8 cellular contexts compared by ENCODE assay signal in genomic region chr19:3618144-3618810, GRCh38. TPM values are rescaled to one million over a fixed set of nuclear protein-coding genes. Genes with fewer than 3 reads are reported as not detected.
DNase-seq lines count a peak whose midpoint lies in the region; ATAC-seq, FAIRE-seq and TF ChIP-seq lines count a peak whose summit lies in the region.

No MANE protein-coding gene starts in this region.

- no peaks in the 10 kb centered on the region for H3K27me3 ChIP-seq in pancreas

- DNase-seq in ELF-1 (ENCODE audit: low read depth, low spot score) (peak; percentile 48), NB4 (ENCODE audit: low read depth) (peak; percentile 57), activated T-helper 1 cell treated with Interleukin-2 at 50 U/mL for 16 hours (ENCODE audit: low read depth) (peak; percentile 26), fibroblast of the conjunctiva (ENCODE audit: low read depth) (peak; percentile 47), pancreas (peak in 5 of 6 donors; percentile 37 to 84 (median 55)), NCI-H69 (lab: John Stamatoyannopoulos, UW) (no peak), SHP77 treated with DMSO at 0.1 percent for 48 hours (lab: John Stamatoyannopoulos, UW) (no peak), NK-92 (lab: John Stamatoyannopoulos, UW; ENCODE audit: unreplicated experiment) (no peak)

- H3K4me3 ChIP-seq in NB4 (ENCODE audit: low read depth, low read length), result no peak overlapping the region
- H3K4me3 ChIP-seq in pancreas, result no peak overlapping the region

- H3K9me3 ChIP-seq in pancreas, result no peaks in the 10 kb centered on the region

- TF ChIP-seq POLR2A in NB4 (IDR thresholded peaks at IDR 0.05; ENCODE audit: extremely low read depth, insufficient read length), result no peak

- peak; percentile 30 to 90 (median 80) for ATAC-seq in pancreas

- 60 to 67% methylated on average over 28 to 31 of the region's 31 CpGs for WGBS in pancreas, 2 donors

- FAIRE-seq in pancreas (lab: Jason Lieb, UNC), result no peak

- intact Hi-C loops in pancreas (cut with DNase I), result loop anchor here in 1 of 3 donors (10.0 kb wide), 1 partner anchor 303 kb away; no protein-coding TSS in a partner anchor

- no peaks in the 10 kb centered on the region for H3K4me1 ChIP-seq in pancreas

- no peak overlapping the region for H3K27ac ChIP-seq in pancreas

- TF ChIP-seq CTCF in NB4 (IDR thresholded peaks at IDR 0.05; ENCODE audit: low read depth, low read length) (peak; percentile 67), pancreas (IDR thresholded peaks at IDR 0.05) (peak; percentile 71 to 89 (median 82))

- H3K36me3 ChIP-seq in pancreas, result no peaks in the 10 kb centered on the region

RNA-seq across cellular contexts. Expression of gene CACTIN, which starts 8.3 kb away (rescaled TPM):
- 10 to 100 TPM in 3 of 6 donors, 1 to 10 TPM in 3; 6.8 to 14.6 (median 10.4) TPM for total RNA-seq in pancreas
- 10 to 100 TPM; 17.4 to 27.2 TPM for polyA plus RNA-seq in pancreas

RNA-seq across cellular contexts. Expression of gene TBXA2R, which starts 11.6 kb away (rescaled TPM):
- total RNA-seq in pancreas, result 1 to 10 TPM in 2 of 6 donors, under 1 TPM in 4; 0.42 to 1.2 (median 0.50) TPM
- polyA plus RNA-seq in pancreas, result 1 to 10 TPM in 1 of 2 donors, under 1 TPM in 1; 0.95 to 1.5 TPM

RNA-seq across cellular contexts. Expression of gene GIPC3, which starts 33.0 kb away (rescaled TPM):
- under 1 TPM; 0.17 to 0.34 (median 0.28) TPM for total RNA-seq in pancreas
- under 1 TPM; 0.72 to 0.92 TPM for polyA plus RNA-seq in pancreas

RNA-seq across cellular contexts. Expression of gene HMG20B, which starts 45.5 kb away (rescaled TPM):
- 10 to 100 TPM; 26.3 to 45.7 (median 30.6) TPM for total RNA-seq in pancreas
- 100 to 1,000 TPM in 1 of 2 donors, 10 to 100 TPM in 1; 84.0 to 102 TPM for polyA plus RNA-seq in pancreas

Comparison
In these comparisons a context has a peak if more than half of its experiments do, and no peak if none do; other contexts are left out.
1. DNase-seq: peak in ELF-1 (single experiment), NB4 (single experiment), activated T-helper 1 cell treated with Interleukin-2 at 50 U/mL for 16 hours (single experiment), fibroblast of the conjunctiva (single experiment) and pancreas (5 of 6); none in NCI-H69 (single experiment), SHP77 treated with DMSO at 0.1 percent for 48 hours (single experiment) and NK-92 (single experiment).